Comparison of ENCODE assay signal across 7 cellular contexts in genomic region chr11:102046841-102047240, GRCh38. TPM values are rescaled to one million over a fixed set of nuclear protein-coding genes. Genes with fewer than 3 reads are reported as not detected.
DNase-seq lines count a peak whose midpoint lies in the region; ATAC-seq and TF ChIP-seq lines count a peak whose summit lies in the region.

No MANE protein-coding gene starts in this region.

- DNase-seq in amniotic epithelial cell (ENCODE audit: low read depth) (peak; percentile 52), NCI-H526 (lab: John Stamatoyannopoulos, UW) (no peak), immature natural killer cell (no peak)
- DNase-seq in stimulated activated naive B cell treated with anti-CD40 and anti-IgM and Interleukin-4, amounts not matched to agents 10 μg/mL and 1 μg/mL and 100 μg/mL, for 72 hours, result no peak

- no peaks in the 10 kb centered on the region for H3K9me3 ChIP-seq in HEK293 (ENCODE audit: control insufficient read depth, insufficient read depth, low read depth, low read length)
- H3K9me3 ChIP-seq in iPS-20b (ENCODE audit: insufficient read depth, low read depth, low read length), result no peaks in the 10 kb centered on the region

- H3K36me3 ChIP-seq in HEK293 (ENCODE audit: control insufficient read depth in 2 of 2, insufficient read depth in 1 of 2, low read length in 2 of 2), result no peaks in the 10 kb centered on the region
- H3K36me3 ChIP-seq in iPS-20b (ENCODE audit: insufficient read depth, low read depth, low read length), result no peaks in the 10 kb centered on the region

- no peak for ATAC-seq in stimulated activated naive B cell treated with anti-CD40 and anti-IgM and Interleukin-4, amounts not matched to agents 10 μg/mL and 1 μg/mL and 100 μg/mL, for 72 hours (replicated peaks)
- ATAC-seq in GM21737 (IDR thresholded peaks at IDR 0.05; ENCODE audit: unreplicated experiment), result no peak

- peaks cover 6% of the 10 kb centered on the region; the same call in 1 of the 2 replicates for H3K27me3 ChIP-seq in iPS-20b (ENCODE audit: insufficient read depth, low read length)

- H3K4me1 ChIP-seq in HEK293 (ENCODE audit: control insufficient read depth, insufficient read depth, low read length) (no peaks in the 10 kb centered on the region), iPS-20b (ENCODE audit: insufficient read depth, low read length) (no peaks in the 10 kb centered on the region)

- H3K27me3 Mint-ChIP-seq in stimulated activated naive B cell treated with anti-CD40 and anti-IgM and Interleukin-4, amounts not matched to agents 10 μg/mL and 1 μg/mL and 100 μg/mL, for 72 hours, result peaks cover 29 to 46% of the 10 kb centered on the region in 2 donors
- H3K27me3 Mint-ChIP-seq in immature natural killer cell (ENCODE audit: low read depth in 3 of 3), result peaks cover 11 to 27% (median 20%) of the 10 kb centered on the region in 3 donors

- H3K27ac ChIP-seq in HEK293 (ENCODE audit: extremely low read depth, low read depth, low read length), result no peak overlapping the region
- no peak overlapping the region for H3K27ac ChIP-seq in iPS-20b (ENCODE audit: low read length)

- H3K36me3 Mint-ChIP-seq in stimulated activated naive B cell treated with anti-CD40 and anti-IgM and Interleukin-4, amounts not matched to agents 10 μg/mL and 1 μg/mL and 100 μg/mL, for 72 hours, result peaks cover 3 to 4% of the 10 kb centered on the region in 2 donors
- H3K36me3 Mint-ChIP-seq in immature natural killer cell, result peaks cover 0 to 3% (median 0%) of the 10 kb centered on the region in 3 donors

- no peak overlapping the region for H3K27ac Mint-ChIP-seq in stimulated activated naive B cell treated with anti-CD40 and anti-IgM and Interleukin-4, amounts not matched to agents 10 μg/mL and 1 μg/mL and 100 μg/mL, for 72 hours
- H3K27ac Mint-ChIP-seq in immature natural killer cell, result no peak overlapping the region

- H3K4me1 Mint-ChIP-seq in stimulated activated naive B cell treated with anti-CD40 and anti-IgM and Interleukin-4, amounts not matched to agents 10 μg/mL and 1 μg/mL and 100 μg/mL, for 72 hours, result peaks cover 6 to 12% of the 10 kb centered on the region in 2 donors
- peaks cover 2 to 6% of the 10 kb centered on the region in 2 donors for H3K4me1 Mint-ChIP-seq in immature natural killer cell

- peaks cover 0 to 5% of the 10 kb centered on the region in 2 donors for H3K9me3 Mint-ChIP-seq in stimulated activated naive B cell treated with anti-CD40 and anti-IgM and Interleukin-4, amounts not matched to agents 10 μg/mL and 1 μg/mL and 100 μg/mL, for 72 hours
- H3K9me3 Mint-ChIP-seq in immature natural killer cell, result peaks cover 1 to 17% (median 4%) of the 10 kb centered on the region in 6 donors

- no peak overlapping the region for H3K9ac ChIP-seq in iPS-20b (ENCODE audit: low read depth, low read length)

- CTCF ChIA-PET in HEK293 (lab: Yijun Ruan, JAX), result interaction anchor here (0.6 to 0.7 kb wide), 2 partner anchors 495 to 1116 kb away, joined by 3 to 4 read pairs; no protein-coding TSS in a partner anchor

- POLR2A ChIA-PET in HEK293 (lab: Yijun Ruan, JAX), result interaction anchor here (0.7 kb wide), 1 partner anchor 141 kb away, joined by 4 read pairs; no protein-coding TSS in a partner anchor

- peak overlapping the region; percentile 77 to 79 for H3K4me3 Mint-ChIP-seq in stimulated activated naive B cell treated with anti-CD40 and anti-IgM and Interleukin-4, amounts not matched to agents 10 μg/mL and 1 μg/mL and 100 μg/mL, for 72 hours
- no peak overlapping the region for H3K4me3 Mint-ChIP-seq in immature natural killer cell

- peak overlapping the region; percentile 51 for H3K4me3 ChIP-seq in HEK293 (ENCODE audit: low read depth, low read length)
- H3K4me3 ChIP-seq in iPS-20b (ENCODE audit: low read length), result peak overlapping the region; percentile 73; the same call in 1 of the 2 replicates

- no peak for TF ChIP-seq CTCF in HEK293 (tag by site-specific recombination; IDR thresholded peaks at IDR 0.05)

TF ChIP-seq in HEK293, 187 proteins besides CTCF, POLR2A, EP300 and RAD21:
- TF ChIP-seq ZBTB6 (tag by site-specific recombination; IDR thresholded peaks at IDR 0.05) (no peak), ZBTB7A (tag by site-specific recombination; IDR thresholded peaks at IDR 0.05; ENCODE audit: low read depth) (no peak), ZEB2 (tag by site-specific recombination; IDR thresholded peaks at IDR 0.05) (0 out of 2 replicates have a peak, but pooled peaks have one; percentile 10), ZNF791 (tag by site-specific recombination; IDR thresholded peaks at IDR 0.05) (no peak)

RNA-seq across cellular contexts. Expression of gene CFAP300, which starts 0.4 kb away (rescaled TPM):
- polyA plus RNA-seq in immature natural killer cell, result not detected

Comparison
In these comparisons a context has a peak if more than half of its experiments do, and no peak if none do; other contexts are left out.
1. H3K4me3 Mint-ChIP-seq: peak in stimulated activated naive B cell treated with anti-CD40 and anti-IgM and Interleukin-4, amounts not matched to agents 10 μg/mL and 1 μg/mL and 100 μg/mL, for 72 hours (2 of 2); none in immature natural killer cell (0 of 5).